Comparison of ENCODE assay signal across 8 cellular contexts in genomic region chr19:49766938-49767315, GRCh38. TPM values are rescaled to one million over a fixed set of nuclear protein-coding genes. Genes with fewer than 3 reads are reported as not detected.
DNase-seq lines count a peak whose midpoint lies in the region; ATAC-seq and TF ChIP-seq lines count a peak whose summit lies in the region.

TSS of gene AP2A1 (plus strand) at chr19:49767001. CDS start at chr19:49767134, 133 bp downstream.

- H3K9me3 ChIP-seq in RWPE2 (ENCODE audit: severe bottlenecking): no peaks in the 10 kb centered on the region
- H3K9me3 ChIP-seq in esophagus muscularis mucosa: no peaks in the 10 kb centered on the region
- no peaks in the 10 kb centered on the region for H3K9me3 ChIP-seq in neuron (ENCODE audit: low read length)

- H2AFZ ChIP-seq in neuron (ENCODE audit: low read depth, low read length): peak within 1 kb of the TSS; percentile 55

- WGBS in esophagus muscularis mucosa: 2% methylated on average over 18 of the region's 39 CpGs

- no peak for TF ChIP-seq CTCF in RWPE2 (IDR thresholded peaks at IDR 0.05; ENCODE audit: poor library complexity, severe bottlenecking)
- TF ChIP-seq CTCF in esophagus muscularis mucosa (IDR thresholded peaks at IDR 0.05): no peak

- peak within 1 kb of the TSS; percentile 63 for H3K4me3 ChIP-seq in RWPE2 (ENCODE audit: severe bottlenecking)
- peak within 1 kb of the TSS; percentile 84 to 93 (median 89) for H3K4me3 ChIP-seq in esophagus muscularis mucosa
- H3K4me3 ChIP-seq in neuron (ENCODE audit: low read length): peak within 1 kb of the TSS; percentile 78

- intact Hi-C loops in esophagus muscularis mucosa (cut with DNase I): loop anchor here (5.0 kb wide), 1 partner anchor 35 kb away; no protein-coding TSS in a partner anchor

- peak; percentile 54 for TF ChIP-seq POLR2A in GM19099 (IDR thresholded peaks at IDR 0.05; ENCODE audit: extremely low read depth, insufficient read length, low read depth)
- no peak for TF ChIP-seq POLR2A in esophagus muscularis mucosa (IDR thresholded peaks at IDR 0.05; ENCODE audit: low read depth)

- H3K27ac ChIP-seq in RWPE2 (ENCODE audit: poor library complexity, severe bottlenecking) (peak within 1 kb of the TSS; percentile 96), esophagus muscularis mucosa (replicated peaks in 1 of 4) (peak within 1 kb of the TSS; percentile 89 to 93 (median 90))

- DNase-seq in RWPE2 (ENCODE audit: low spot score) (no peak), esophagus muscularis mucosa (ENCODE audit: extremely low spot score) (no peak), NCI-H1092 (lab: John Stamatoyannopoulos, UW) (no peak), activated gamma-delta T cell (lab: John Stamatoyannopoulos, UW) (no peak), SHP77 treated with DMSO at 0.1 percent for 48 hours (lab: John Stamatoyannopoulos, UW) (no peak)

- H3K4me1 ChIP-seq in RWPE2 (ENCODE audit: insufficient read depth, poor library complexity, severe bottlenecking): peaks cover 11% of the 10 kb centered on the region
- peaks cover 33 to 43% (median 38%) of the 10 kb centered on the region in 4 donors for H3K4me1 ChIP-seq in esophagus muscularis mucosa
- peaks cover 20% of the 10 kb centered on the region for H3K4me1 ChIP-seq in neuron (ENCODE audit: insufficient read depth, low read length)

- ATAC-seq in RWPE2 (ENCODE audit: low read depth) (no peak), HG03439 (IDR thresholded peaks at IDR 0.05; ENCODE audit: unreplicated experiment) (no peak)

- no peaks in the 10 kb centered on the region for H3K27me3 ChIP-seq in RWPE2 (ENCODE audit: insufficient read depth, poor library complexity, severe bottlenecking)
- H3K27me3 ChIP-seq in esophagus muscularis mucosa: no peaks in the 10 kb centered on the region
- H3K27me3 ChIP-seq in neuron (ENCODE audit: insufficient read depth, low read length): no peaks in the 10 kb centered on the region

- no peak for TF ChIP-seq EP300 in esophagus muscularis mucosa (IDR thresholded peaks at IDR 0.05)

- H3K36me3 ChIP-seq in RWPE2 (ENCODE audit: low read depth) (peaks cover 4% of the 10 kb centered on the region; the same call in 1 of the 2 replicates), esophagus muscularis mucosa (peaks cover 0 to 5% (median 0%) of the 10 kb centered on the region in 4 donors), neuron (ENCODE audit: insufficient read depth, low read length) (no peaks in the 10 kb centered on the region)

RNA-seq across cellular contexts. Expression of gene AP2A1, which starts in this region (rescaled TPM):
- 100 to 1,000 TPM in 1 of 4 donors, 10 to 100 TPM in 3; 56.9 to 114 (median 87.8) TPM for total RNA-seq in esophagus muscularis mucosa
